Comparison of ENCODE assay signal across 14 cellular contexts in genomic region chr5:97658116-97658900, GRCh38.
"Had no signal": no experiment of that assay in that cellular context is flagged by ENCODE, and none has a peak within 500 bp of the region (broad histone marks: within the 10 kb centered on the region; RNA-seq: fewer than 3 reads in every experiment).

No MANE protein-coding gene starts in this region.

- H3K4me3 Mint-ChIP-seq: activated CD4-positive, alpha-beta T cell treated with anti-CD3 and anti-CD28 coated beads, Interleukin-2, amount 10 ng/mL, durations not matched to agents 24 days and 14 days; activated naive CD4-positive, alpha-beta T cell treated with anti-CD3 and anti-CD28 coated beads for 36 hours; activated T-helper 17 cell treated with anti-CD3 and anti-CD28 coated beads, Interleukin-2, amount 50 U/mL, for 72 hours; dendritic cell treated with granulocyte-macrophage colony-stimulating factor and Interleukin-4, amounts not matched to agents 40 ng/mL and 50 ng/mL, for 4 days; stimulated activated naive CD8-positive, alpha-beta T cell treated with anti-CD3 and anti-CD28 coated beads, Interleukin-15, Interleukin-2, amounts not matched to agents 100 ng/mL and 50 ng/mL, for 24 hours; T-helper 17 cell; WTC11 had no signal

- H3K27me3 Mint-ChIP-seq: activated CD4-positive, alpha-beta T cell treated with anti-CD3 and anti-CD28 coated beads, Interleukin-2, amount 10 ng/mL, durations not matched to agents 24 days and 14 days; activated T-helper 17 cell treated with anti-CD3 and anti-CD28 coated beads, Interleukin-2, amount 50 U/mL, for 72 hours; dendritic cell treated with granulocyte-macrophage colony-stimulating factor and Interleukin-4, amounts not matched to agents 40 ng/mL and 50 ng/mL, for 4 days; stimulated activated naive CD8-positive, alpha-beta T cell treated with anti-CD3 and anti-CD28 coated beads, Interleukin-15, Interleukin-2, amounts not matched to agents 100 ng/mL and 50 ng/mL, for 24 hours; T-helper 17 cell had no signal

- H3K27me3 ChIP-seq: body of pancreas had no signal

- H3K4me1 ChIP-seq: body of pancreas, left ventricle myocardium inferior had no signal

- H3K27ac Mint-ChIP-seq: activated CD4-positive, alpha-beta T cell treated with anti-CD3 and anti-CD28 coated beads, Interleukin-2, amount 10 ng/mL, durations not matched to agents 24 days and 14 days; activated naive CD4-positive, alpha-beta T cell treated with anti-CD3 and anti-CD28 coated beads for 36 hours; activated T-helper 17 cell treated with anti-CD3 and anti-CD28 coated beads, Interleukin-2, amount 50 U/mL, for 72 hours; dendritic cell treated with granulocyte-macrophage colony-stimulating factor and Interleukin-4, amounts not matched to agents 40 ng/mL and 50 ng/mL, for 4 days; stimulated activated naive CD8-positive, alpha-beta T cell treated with anti-CD3 and anti-CD28 coated beads, Interleukin-15, Interleukin-2, amounts not matched to agents 100 ng/mL and 50 ng/mL, for 24 hours; T-helper 17 cell; WTC11 had no signal

- H3K4me1 Mint-ChIP-seq: activated CD4-positive, alpha-beta T cell treated with anti-CD3 and anti-CD28 coated beads, Interleukin-2, amount 10 ng/mL, durations not matched to agents 24 days and 14 days; activated T-helper 17 cell treated with anti-CD3 and anti-CD28 coated beads, Interleukin-2, amount 50 U/mL, for 72 hours; T-helper 17 cell; WTC11 had no signal

- H3K9me3 Mint-ChIP-seq: activated CD4-positive, alpha-beta T cell treated with anti-CD3 and anti-CD28 coated beads, Interleukin-2, amount 10 ng/mL, durations not matched to agents 24 days and 14 days; activated naive CD4-positive, alpha-beta T cell treated with anti-CD3 and anti-CD28 coated beads for 36 hours; dendritic cell treated with granulocyte-macrophage colony-stimulating factor and Interleukin-4, amounts not matched to agents 40 ng/mL and 50 ng/mL, for 4 days had no signal

- H3K27ac ChIP-seq: body of pancreas, left ventricle myocardium inferior, thoracic aorta had no signal

- H3K36me3 ChIP-seq: left ventricle myocardium inferior, thoracic aorta had no signal

- DNase-seq: activated CD4-positive, alpha-beta T cell treated with anti-CD3 and anti-CD28 coated beads, Interleukin-2, amount 10 ng/mL, durations not matched to agents 24 days and 14 days; activated naive CD4-positive, alpha-beta T cell treated with anti-CD3 and anti-CD28 coated beads for 36 hours; body of pancreas; cerebellar nuclear complex; left ventricle myocardium inferior; mesendoderm; stimulated activated CD4-positive, alpha-beta T cell treated with anti-CD3 and anti-CD28 coated beads, Interleukin-15, amount 100 ng/mL, for 24 hours; stimulated activated CD4-positive, alpha-beta T cell treated with anti-CD3 and anti-CD28 coated beads, Interleukin-4, amount 100 ng/mL, for 24 hours; T-helper 17 cell had no signal

- H3K36me3 Mint-ChIP-seq: WTC11 had no signal

- H3K9me3 ChIP-seq: body of pancreas, left ventricle myocardium inferior, thoracic aorta had no signal

- H3K4me3 ChIP-seq: body of pancreas, left ventricle myocardium inferior, thoracic aorta had no signal
